ENCODE assay signal across 16 cellular contexts in the genomic region with DNA sequence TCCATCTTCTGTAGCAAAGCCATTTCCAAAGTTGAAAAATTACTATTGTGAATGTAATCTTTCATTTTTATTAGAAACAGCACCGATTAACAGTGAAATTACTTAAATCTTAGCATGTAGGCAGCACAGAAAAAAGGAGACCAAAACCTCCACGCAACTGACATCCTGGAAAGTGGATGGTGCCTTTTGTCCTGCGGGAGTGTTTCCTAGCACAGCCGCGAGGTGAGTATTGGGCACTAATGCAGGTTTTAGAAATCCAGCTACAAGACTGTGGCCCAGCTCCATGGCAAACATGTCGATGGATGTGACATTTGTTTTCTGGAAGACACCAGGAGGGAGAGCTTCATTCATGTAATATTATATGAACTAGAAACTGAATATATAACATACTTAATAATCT.
"Had no signal": no experiment of that assay in that cellular context is flagged by ENCODE, and none has a peak within 500 bp of the region (broad histone marks: within the 10 kb centered on the region; RNA-seq: fewer than 3 reads in every experiment).

No MANE protein-coding gene starts in this region.

- H3K27ac ChIP-seq: prostate gland, right lobe of liver, thoracic aorta had no signal

- H3K27me3 Mint-ChIP-seq: activated CD4-positive, alpha-beta T cell treated with anti-CD3 and anti-CD28 coated beads, Interleukin-2, amount 10 ng/mL, durations not matched to agents 7 days and 5 days; activated naive CD4-positive, alpha-beta T cell treated with anti-CD3 and anti-CD28 coated beads, Interleukin-2, amount 50 U/mL, for 24 hours; dendritic cell treated with granulocyte-macrophage colony-stimulating factor and Interleukin-4, amounts not matched to agents 40 ng/mL and 50 ng/mL, for 4 days; naive thymus-derived CD8-positive, alpha-beta T cell had no signal

- H3K36me3 Mint-ChIP-seq: brain had no signal

- H3K9me3 Mint-ChIP-seq: activated naive CD4-positive, alpha-beta T cell treated with anti-CD3 and anti-CD28 coated beads, Interleukin-2, amount 50 U/mL, for 24 hours; brain; dendritic cell treated with granulocyte-macrophage colony-stimulating factor and Interleukin-4, amounts not matched to agents 40 ng/mL and 50 ng/mL, for 4 days; endodermal cell had no signal

- H3K4me3 Mint-ChIP-seq: activated CD4-positive, alpha-beta T cell treated with anti-CD3 and anti-CD28 coated beads, Interleukin-2, amount 10 ng/mL, durations not matched to agents 7 days and 5 days; activated naive CD4-positive, alpha-beta T cell treated with anti-CD3 and anti-CD28 coated beads, Interleukin-2, amount 50 U/mL, for 24 hours; brain; dendritic cell treated with granulocyte-macrophage colony-stimulating factor and Interleukin-4, amounts not matched to agents 40 ng/mL and 50 ng/mL, for 4 days; endodermal cell; naive thymus-derived CD8-positive, alpha-beta T cell had no signal

- ATAC-seq: left colon; naive thymus-derived CD8-positive, alpha-beta T cell; right lobe of liver had no signal

- H3K27ac Mint-ChIP-seq: activated CD4-positive, alpha-beta T cell treated with anti-CD3 and anti-CD28 coated beads, Interleukin-2, amount 10 ng/mL, durations not matched to agents 7 days and 5 days; activated naive CD4-positive, alpha-beta T cell treated with anti-CD3 and anti-CD28 coated beads, Interleukin-2, amount 50 U/mL, for 24 hours; brain; dendritic cell treated with granulocyte-macrophage colony-stimulating factor and Interleukin-4, amounts not matched to agents 40 ng/mL and 50 ng/mL, for 4 days; endodermal cell had no signal

- DNase-seq: activated CD4-positive, alpha-beta T cell treated with anti-CD3 and anti-CD28 coated beads, Interleukin-2, amount 10 ng/mL, durations not matched to agents 7 days and 5 days; amniotic stem cell; endodermal cell; erythroblast; left colon; naive thymus-derived CD8-positive, alpha-beta T cell; occipital lobe; right lobe of liver; spleen; stimulated activated CD4-positive, alpha-beta T cell treated with anti-CD3 and anti-CD28 coated beads, Interleukin-1b, Interleukin-23, amount 100 ng/mL, for 48 hours; stimulated activated naive CD4-positive, alpha-beta T cell had no signal
